ENCODE assay signal across 11 cellular contexts in genomic region chr15:71136159-71137137, GRCh38. TPM values are rescaled to one million over a fixed set of nuclear protein-coding genes. Genes with fewer than 3 reads are reported as not detected.
DNase-seq lines count a peak whose midpoint lies in the region; ATAC-seq and TF ChIP-seq lines count a peak whose summit lies in the region.
"Had no signal": no experiment of that assay in that cellular context is flagged by ENCODE, and none has a peak within 500 bp of the region (broad histone marks: within the 10 kb centered on the region; RNA-seq: fewer than 3 reads in every experiment).

No MANE protein-coding gene starts in this region.

- H3K27me3 ChIP-seq in ascending aorta (no peaks in the 10 kb centered on the region), right atrium auricular region (no peaks in the 10 kb centered on the region), spleen (replicated peaks in 1 of 7) (peaks cover 0 to 10% (median 0%) of the 10 kb centered on the region in 7 donors)
- H3K27me3 ChIP-seq: BLaER1, dorsolateral prefrontal cortex had no signal

- WGBS in spleen, 5 donors, result 66 to 81% (median 74%) methylated on average over 16 of the region's 16 CpGs

- ATAC-seq in GM21528 (IDR thresholded peaks at IDR 0.05; ENCODE audit: low FRiP score, unreplicated experiment), result no peak
- no peak for ATAC-seq in GM21723 (IDR thresholded peaks at IDR 0.05; ENCODE audit: unreplicated experiment)

- DNase-seq in A172 (ENCODE audit: low spot score), result peak; percentile 89
- peak; percentile 93 for DNase-seq in HS-5 (ENCODE audit: low read depth)
- DNase-seq in ascending aorta (ENCODE audit: low spot score in 2 of 2), result peak in 1 of 2 donors; percentile 74
- DNase-seq in right atrium auricular region (ENCODE audit: low spot score), result peak; percentile 59
- no peak for DNase-seq in NOMO-1 treated with DMSO at 0.1 percent for 48 hours (lab: John Stamatoyannopoulos, UW; ENCODE audit: unreplicated experiment)
- DNase-seq in spleen, result no peak
- DNase-seq: dorsolateral prefrontal cortex, SHP77 had no signal

- H3K36me3 ChIP-seq in ascending aorta, result no peaks in the 10 kb centered on the region
- H3K36me3 ChIP-seq in right atrium auricular region, result no peaks in the 10 kb centered on the region
- no peaks in the 10 kb centered on the region for H3K36me3 ChIP-seq in spleen
- H3K36me3 ChIP-seq: BLaER1 had no signal

- H3K4me3 ChIP-seq in ascending aorta (no peak overlapping the region), right atrium auricular region (no peak overlapping the region), spleen (no peak overlapping the region)
- H3K4me3 ChIP-seq: BLaER1, dorsolateral prefrontal cortex had no signal

- H3K9me3 ChIP-seq in ascending aorta (no peaks in the 10 kb centered on the region), right atrium auricular region (no peaks in the 10 kb centered on the region), spleen (no peaks in the 10 kb centered on the region)
- H3K9me3 ChIP-seq: BLaER1 had no signal

- TF ChIP-seq POLR2A in spleen (IDR thresholded peaks at IDR 0.05), result no peak

- H3K4me1 ChIP-seq in ascending aorta (peaks cover 3 to 34% of the 10 kb centered on the region in 2 donors), right atrium auricular region (peaks cover 0 to 53% of the 10 kb centered on the region in 2 donors), spleen (peaks cover 0 to 6% (median 0%) of the 10 kb centered on the region in 6 donors)
- H3K4me1 ChIP-seq: BLaER1 had no signal

- TF ChIP-seq CTCF in ascending aorta (IDR thresholded peaks at IDR 0.05) (peak in 2 of 3 experiments; percentile 7 to 9), right atrium auricular region (IDR thresholded peaks at IDR 0.05) (no peak), spleen (IDR thresholded peaks at IDR 0.05 in 8 of 11, conservative IDR thresholded peaks at IDR 0.05 in 3 of 11) (no peak)

- intact Hi-C loops in ascending aorta (cut with DNase I) (no loop called here), spleen (cut with DNase I; ENCODE audit: low total_unique reads) (no loop called here)

- peak overlapping the region; percentile 26 to 54 for H3K27ac ChIP-seq in ascending aorta
- H3K27ac ChIP-seq in right atrium auricular region, result peak overlapping the region; percentile 58 to 75
- H3K27ac ChIP-seq in spleen, result no peak overlapping the region
- H3K27ac ChIP-seq: BLaER1, dorsolateral prefrontal cortex had no signal

RNA-seq across cellular contexts. Expression of gene THSD4, which starts 21.2 kb away (rescaled TPM):
- 6.4 and 8.6 TPM in 2 replicates for total RNA-seq in A172 (2014; rRNA removed; shearing (Covaris generic))
- total RNA-seq in ascending aorta (151 TPM), right atrium auricular region (10 to 100 TPM; 41.2 to 85.3 TPM), spleen (10 to 100 TPM in 2 of 7 donors, 1 to 10 TPM in 5; 1.9 to 11.3 (median 4.3) TPM)
- polyA plus RNA-seq in spleen, result under 1 TPM; 0.29 to 0.93 (median 0.30) TPM

Comparison
In these comparisons a context has a peak if more than half of its experiments do, and no peak if none do; other contexts are left out.
1. DNase-seq: peak in A172 (single experiment), HS-5 (single experiment) and right atrium auricular region (single experiment); none in NOMO-1 treated with DMSO at 0.1 percent for 48 hours (single experiment) and spleen (single experiment).
2. H3K27ac ChIP-seq: peak in ascending aorta (2 of 2) and right atrium auricular region (2 of 2); none in spleen (0 of 8).
3. CTCF ChIP-seq: peak in ascending aorta (2 of 3); none in right atrium auricular region (0 of 2) and spleen (0 of 11).